ENCODE assay signal across 2 cellular contexts in genomic region chr9:33827285-33827684, GRCh38. TPM values are rescaled to one million over a fixed set of nuclear protein-coding genes. Genes with fewer than 3 reads are reported as not detected.
"Had no signal": no experiment of that assay in that cellular context is flagged by ENCODE, and none has a peak within 500 bp of the region (broad histone marks: within the 10 kb centered on the region; RNA-seq: fewer than 3 reads in every experiment).

No MANE protein-coding gene starts in this region.

RNA-seq across cellular contexts. Expression of gene PRSS3, which starts 31.9 kb away (rescaled TPM):
- total RNA-seq: chondrocyte, endodermal cell had no signal
